In genomic region chr5:1930880-1931589, GRCh38 we compare ENCODE assay signal across 12 cellular contexts. TPM values are rescaled to one million over a fixed set of nuclear protein-coding genes. Genes with fewer than 3 reads are reported as not detected.
DNase-seq lines count a peak whose midpoint lies in the region; ATAC-seq, FAIRE-seq and TF ChIP-seq lines count a peak whose summit lies in the region.
"Had no signal": no experiment of that assay in that cellular context is flagged by ENCODE, and none has a peak within 500 bp of the region (broad histone marks: within the 10 kb centered on the region; RNA-seq: fewer than 3 reads in every experiment).

No MANE protein-coding gene starts in this region.

- FAIRE-seq in bronchial epithelial cell (lab: Jason Lieb, UNC) = no peak

- H3K27me3 ChIP-seq in bronchial epithelial cell (ENCODE audit: control insufficient read depth, insufficient read depth, low read length) = no peaks in the 10 kb centered on the region
- no peaks in the 10 kb centered on the region for H3K27me3 ChIP-seq in CD8-positive, alpha-beta memory T cell (ENCODE audit: insufficient read depth, low read length, poor library complexity, severe bottlenecking)

- no peaks in the 10 kb centered on the region for H3K9me3 Mint-ChIP-seq in activated CD4-positive, alpha-beta memory T cell treated with anti-CD3 and anti-CD28 coated beads for 36 hours
- H3K9me3 Mint-ChIP-seq in CD8-positive, alpha-beta memory T cell = no peaks in the 10 kb centered on the region
- H3K9me3 Mint-ChIP-seq: activated T-cell treated with anti-CD3 and anti-CD28 coated beads, Interleukin-2, amount 50 U/mL, for 24 hours had no signal

- no peak for TF ChIP-seq CTCF in bronchial epithelial cell (IDR thresholded peaks at IDR 0.05; ENCODE audit: insufficient read depth, low read length, severe bottlenecking)

- H3K4me1 Mint-ChIP-seq in activated CD4-positive, alpha-beta memory T cell treated with anti-CD3 and anti-CD28 coated beads for 36 hours (ENCODE audit: low read depth) = peaks cover 2% of the 10 kb centered on the region
- H3K4me1 Mint-ChIP-seq in CD8-positive, alpha-beta memory T cell = peaks cover 0 to 3% (median 2%) of the 10 kb centered on the region in 3 donors
- H3K4me1 Mint-ChIP-seq: IgD-negative memory B cell had no signal

- no peak for DNase-seq in bronchial epithelial cell (ENCODE audit: low read depth)
- peak; percentile 6 for DNase-seq in inferior parietal cortex (ENCODE audit: extremely low spot score)
- no peak for DNase-seq in sciatic nerve (ENCODE audit: low spot score)
- no peak for DNase-seq in activated CD4-positive, alpha-beta memory T cell treated with anti-CD3 and anti-CD28 coated beads for 36 hours
- no peak for DNase-seq in CD8-positive, alpha-beta memory T cell
- DNase-seq: activated T-cell treated with anti-CD3 and anti-CD28 coated beads, Interleukin-2, amount 50 U/mL, for 24 hours; stimulated activated CD4-positive, alpha-beta T cell treated with anti-CD3 and anti-CD28 coated beads, Interleukin-2, amount 100 ng/mL, for 24 hours had no signal

- intact Hi-C loops in sciatic nerve (cut with DNase I) = loop anchor here (5.0 kb wide), 1 partner anchor 1439 kb away; no protein-coding TSS in a partner anchor
- intact Hi-C loops in activated CD4-positive, alpha-beta memory T cell treated with anti-CD3 and anti-CD28 coated beads for 36 hours (cut with micrococcal nuclease) = no loop called here

- H3K36me3 Mint-ChIP-seq in activated CD4-positive, alpha-beta memory T cell treated with anti-CD3 and anti-CD28 coated beads for 36 hours = no peaks in the 10 kb centered on the region
- H3K36me3 Mint-ChIP-seq in CD8-positive, alpha-beta memory T cell = no peaks in the 10 kb centered on the region
- H3K36me3 Mint-ChIP-seq: IgD-negative memory B cell had no signal

- H3K27ac Mint-ChIP-seq in activated CD4-positive, alpha-beta memory T cell treated with anti-CD3 and anti-CD28 coated beads for 36 hours = no peak overlapping the region
- no peak overlapping the region for H3K27ac Mint-ChIP-seq in CD8-positive, alpha-beta memory T cell
- H3K27ac Mint-ChIP-seq: activated T-cell treated with anti-CD3 and anti-CD28 coated beads, Interleukin-2, amount 50 U/mL, for 24 hours; IgD-negative memory B cell had no signal

- CTCF ChIA-PET in activated CD4-positive, alpha-beta memory T cell treated with anti-CD3 and anti-CD28 coated beads for 36 hours (lab: Charles Lee) = no interaction called here
- CTCF ChIA-PET in CD8-positive, alpha-beta memory T cell (lab: Charles Lee) = no interaction called here

- H3K4me3 Mint-ChIP-seq in activated CD4-positive, alpha-beta memory T cell treated with anti-CD3 and anti-CD28 coated beads for 36 hours = no peak overlapping the region
- H3K4me3 Mint-ChIP-seq in CD8-positive, alpha-beta memory T cell = no peak overlapping the region
- H3K4me3 Mint-ChIP-seq: activated T-cell treated with anti-CD3 and anti-CD28 coated beads, Interleukin-2, amount 50 U/mL, for 24 hours; IgD-negative memory B cell had no signal

- no peaks in the 10 kb centered on the region for H3K36me3 ChIP-seq in ES-I3 (ENCODE audit: insufficient read depth, low read length)
- H3K36me3 ChIP-seq in bronchial epithelial cell (ENCODE audit: control insufficient read depth, insufficient read depth, low read length) = no peaks in the 10 kb centered on the region
- H3K36me3 ChIP-seq in CD8-positive, alpha-beta memory T cell (ENCODE audit: insufficient read depth, low read length) = no peaks in the 10 kb centered on the region
- H3K36me3 ChIP-seq: SJSA1 had no signal

- peaks cover 15% of the 10 kb centered on the region for H3K27me3 Mint-ChIP-seq in activated CD4-positive, alpha-beta memory T cell treated with anti-CD3 and anti-CD28 coated beads for 36 hours
- peaks cover 23 to 43% of the 10 kb centered on the region in 2 donors for H3K27me3 Mint-ChIP-seq in CD8-positive, alpha-beta memory T cell

- peak overlapping the region; percentile 69 for H3K9ac ChIP-seq in ES-I3 (ENCODE audit: low read depth, low read length)

- H3K4me3 ChIP-seq in bronchial epithelial cell (ENCODE audit: low read depth, low read length) = peak overlapping the region; percentile 22
- H3K4me3 ChIP-seq in CD8-positive, alpha-beta memory T cell (ENCODE audit: low read length) = no peak overlapping the region
- H3K4me3 ChIP-seq: SJSA1 had no signal

- no peak overlapping the region for H3K27ac ChIP-seq in CD8-positive, alpha-beta memory T cell (ENCODE audit: low read depth, low read length)
- H3K27ac ChIP-seq: SJSA1 had no signal

- H3K4me1 ChIP-seq in ES-I3 (ENCODE audit: insufficient read depth, low read length) = peaks cover 8% of the 10 kb centered on the region
- H3K4me1 ChIP-seq in CD8-positive, alpha-beta memory T cell (ENCODE audit: insufficient read depth, low read length) = no peaks in the 10 kb centered on the region
- H3K4me1 ChIP-seq: SJSA1 had no signal

- peak; percentile 77 for ATAC-seq in sciatic nerve
- no peak for ATAC-seq in HG03571 (IDR thresholded peaks at IDR 0.05; ENCODE audit: unreplicated experiment)
- ATAC-seq in GM18861 (IDR thresholded peaks at IDR 0.05; ENCODE audit: unreplicated experiment) = no peak

- H3K9me3 ChIP-seq in ES-I3 (ENCODE audit: control insufficient read depth, insufficient read depth, low read length) = no peaks in the 10 kb centered on the region
- H3K9me3 ChIP-seq in CD8-positive, alpha-beta memory T cell (ENCODE audit: low read length) = no peaks in the 10 kb centered on the region

- POLR2A ChIA-PET in activated CD4-positive, alpha-beta memory T cell treated with anti-CD3 and anti-CD28 coated beads for 36 hours (lab: Charles Lee) = no interaction called here
- POLR2A ChIA-PET in CD8-positive, alpha-beta memory T cell (lab: Charles Lee) = no interaction called here

RNA-seq across cellular contexts. Expression of gene IRX4, which starts 48.3 kb away (rescaled TPM):
- total RNA-seq in bronchial epithelial cell = under 0.01 and 1.1 TPM in 2 replicates
- not detected for total RNA-seq in sciatic nerve
- total RNA-seq in activated CD4-positive, alpha-beta memory T cell treated with anti-CD3 and anti-CD28 coated beads for 36 hours = not detected
- total RNA-seq in CD8-positive, alpha-beta memory T cell = not detected
- not detected for polyA plus RNA-seq in CD8-positive, alpha-beta memory T cell
- total RNA-seq: SJSA1 had no signal
- polyA plus RNA-seq: IgD-negative memory B cell had no signal
